17 cellular contexts compared by ENCODE assay signal in the genomic region with DNA sequence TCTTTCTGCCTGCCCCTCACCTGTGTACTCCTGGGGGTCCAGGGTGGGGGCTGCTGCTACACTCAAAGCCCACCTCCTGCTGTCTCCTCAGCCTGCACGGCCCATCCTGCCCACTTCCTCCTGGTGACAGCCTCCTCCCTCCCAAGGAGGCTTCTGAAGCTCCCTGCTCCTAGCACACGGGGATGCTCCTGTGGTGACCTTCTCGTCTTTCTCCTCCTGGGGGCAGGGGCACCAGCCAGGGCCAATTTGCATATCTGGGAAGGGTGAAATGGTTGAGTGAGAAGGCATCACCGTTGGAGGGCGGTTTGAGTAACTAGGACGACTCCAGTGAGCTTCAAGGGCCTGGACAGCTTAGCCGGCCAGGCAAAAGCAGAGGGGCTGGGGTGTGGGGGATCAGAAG. TPM values are rescaled to one million over a fixed set of nuclear protein-coding genes. Genes with fewer than 3 reads are reported as not detected.
DNase-seq lines count a peak whose midpoint lies in the region; ATAC-seq and TF ChIP-seq lines count a peak whose summit lies in the region.
"Had no signal": no experiment of that assay in that cellular context is flagged by ENCODE, and none has a peak within 500 bp of the region (broad histone marks: within the 10 kb centered on the region; RNA-seq: fewer than 3 reads in every experiment).

No MANE protein-coding gene starts in this region.

- no peak for TF ChIP-seq CTCF in GM23338 (conservative IDR thresholded peaks at IDR 0.05; ENCODE audit: low read depth in 2 of 2)
- TF ChIP-seq CTCF in esophagus muscularis mucosa (IDR thresholded peaks at IDR 0.05), result no peak
- no peak for TF ChIP-seq CTCF in neural progenitor cell (IDR thresholded peaks at IDR 0.05)

- H3K27me3 ChIP-seq in BLaER1, result no peaks in the 10 kb centered on the region
- no peaks in the 10 kb centered on the region for H3K27me3 ChIP-seq in GM23338 (ENCODE audit: insufficient read depth)
- H3K27me3 ChIP-seq in esophagus muscularis mucosa, result peaks cover 0 to 8% (median 0%) of the 10 kb centered on the region in 4 donors
- H3K27me3 ChIP-seq in neural progenitor cell, result no peaks in the 10 kb centered on the region

- H3K27ac Mint-ChIP-seq in GM23338 (0 out of 2 replicates have a peak overlapping the region, but pooled peaks have one; percentile 74), neural progenitor cell (peak overlapping the region; percentile 21)
- H3K27ac Mint-ChIP-seq: B cell; CD8-positive, alpha-beta T cell had no signal

- no peaks in the 10 kb centered on the region for H3F3A ChIP-seq in GM23338 (replicated peaks; ENCODE audit: low read depth)
- no peaks in the 10 kb centered on the region for H3F3A ChIP-seq in neural progenitor cell (ENCODE audit: low read depth)

- H2AFZ ChIP-seq in GM23338, result no peak overlapping the region
- H2AFZ ChIP-seq in neural progenitor cell (replicated peaks), result peak overlapping the region; percentile 17

- ATAC-seq in GM23338 (peak; percentile 58; the same call in 2 of the 3 replicates), HG03280 (IDR thresholded peaks at IDR 0.05; ENCODE audit: unreplicated experiment) (no peak), HG03095 (IDR thresholded peaks at IDR 0.05; ENCODE audit: unreplicated experiment) (no peak)
- ATAC-seq: CD8-positive, alpha-beta T cell; HepG2; Right ventricle myocardium inferior had no signal

- no peak overlapping the region for H3K27ac ChIP-seq in BLaER1
- H3K27ac ChIP-seq in GM23338 (ENCODE audit: low read depth), result no peak overlapping the region
- no peak overlapping the region for H3K27ac ChIP-seq in esophagus muscularis mucosa (replicated peaks in 1 of 4)
- no peak overlapping the region for H3K27ac ChIP-seq in neural progenitor cell

- H3K79me2 ChIP-seq in GM23338 (replicated peaks; ENCODE audit: insufficient read depth) (no peaks in the 10 kb centered on the region), neural progenitor cell (ENCODE audit: low read depth) (no peaks in the 10 kb centered on the region)

- WGBS in esophagus muscularis mucosa, result 79% methylated on average over 7 of the region's 7 CpGs

- H3K36me3 ChIP-seq in BLaER1 (no peaks in the 10 kb centered on the region), GM23338 (ENCODE audit: insufficient read depth) (no peaks in the 10 kb centered on the region), esophagus muscularis mucosa (no peaks in the 10 kb centered on the region), neural progenitor cell (no peaks in the 10 kb centered on the region)

- H3K27me3 Mint-ChIP-seq in GM23338 (ENCODE audit: insufficient read depth, low read depth, poor library complexity) (peaks cover 19% of the 10 kb centered on the region), neural progenitor cell (ENCODE audit: insufficient read depth, low read depth) (peaks cover 11% of the 10 kb centered on the region)

- H3K4me3 Mint-ChIP-seq in GM23338, result no peak overlapping the region
- no peak overlapping the region for H3K4me3 Mint-ChIP-seq in neural progenitor cell
- H3K4me3 Mint-ChIP-seq: B cell; CD8-positive, alpha-beta T cell had no signal

- no peaks in the 10 kb centered on the region for H3K9me2 ChIP-seq in GM23338 (ENCODE audit: insufficient read depth)

- no peak overlapping the region for H3K9ac ChIP-seq in BLaER1
- H3K9ac ChIP-seq in neural progenitor cell, result no peak overlapping the region

- H3K9me3 ChIP-seq in BLaER1 (no peaks in the 10 kb centered on the region), esophagus muscularis mucosa (no peaks in the 10 kb centered on the region), neural progenitor cell (ENCODE audit: low read depth) (no peaks in the 10 kb centered on the region)

- H3K9me3 Mint-ChIP-seq in GM23338 (no peaks in the 10 kb centered on the region; the same call in 2 of the 3 replicates), neural progenitor cell (no peaks in the 10 kb centered on the region)
- H3K9me3 Mint-ChIP-seq: CD8-positive, alpha-beta T cell had no signal

- H3K4me1 ChIP-seq in BLaER1 (peaks cover 34% of the 10 kb centered on the region), GM23338 (ENCODE audit: insufficient read depth) (no peaks in the 10 kb centered on the region), esophagus muscularis mucosa (peaks cover 0 to 17% (median 5%) of the 10 kb centered on the region in 4 donors), neural progenitor cell (no peaks in the 10 kb centered on the region)

- intact Hi-C loops in esophagus muscularis mucosa (cut with DNase I), result no loop called here

- H3K4me1 Mint-ChIP-seq in GM23338, result peaks cover 4% of the 10 kb centered on the region
- H3K4me1 Mint-ChIP-seq in neural progenitor cell, result peaks cover 16% of the 10 kb centered on the region
- H3K4me1 Mint-ChIP-seq: B cell had no signal

- H3K4me3 ChIP-seq in BLaER1, result no peak overlapping the region
- H3K4me3 ChIP-seq in GM23338, result no peak overlapping the region
- H3K4me3 ChIP-seq in esophagus muscularis mucosa, result no peak overlapping the region
- H3K4me3 ChIP-seq in neural progenitor cell, result no peak overlapping the region

- H3K4me2 ChIP-seq in BLaER1 (peak overlapping the region; percentile 34; the same call in 1 of the 2 replicates), GM23338 (no peak overlapping the region), neural progenitor cell (no peak overlapping the region)

- no peaks in the 10 kb centered on the region for H4K20me1 ChIP-seq in BLaER1
- H4K20me1 ChIP-seq in GM23338 (replicated peaks; ENCODE audit: insufficient read depth), result no peaks in the 10 kb centered on the region
- no peaks in the 10 kb centered on the region for H4K20me1 ChIP-seq in neural progenitor cell (ENCODE audit: low read depth)

- no peak for TF ChIP-seq POLR2A in esophagus muscularis mucosa (IDR thresholded peaks at IDR 0.05; ENCODE audit: low read depth)

- H3K36me3 Mint-ChIP-seq in GM23338 (ENCODE audit: low read depth) (no peaks in the 10 kb centered on the region), neural progenitor cell (no peaks in the 10 kb centered on the region)
- H3K36me3 Mint-ChIP-seq: CD8-positive, alpha-beta T cell had no signal

- no peak for TF ChIP-seq EP300 in esophagus muscularis mucosa (IDR thresholded peaks at IDR 0.05)

- DNase-seq in GM23338 (ENCODE audit: low spot score) (peak; percentile 8), esophagus muscularis mucosa (ENCODE audit: extremely low spot score) (peak; percentile 24), neural progenitor cell (ENCODE audit: low spot score) (no peak), HuH-7.5 (ENCODE audit: low spot score) (no peak)
- DNase-seq: ACHN, GOT3, Karpas-422, NCI-H1105 treated with DMSO at 0.1 percent for 48 hours, NCI-H1930, NCI-H774 had no signal

TF ChIP-seq in GM23338, 12 proteins besides CTCF, POLR2A, EP300 and RAD21 (continues in another document):
- TF ChIP-seq NANOG (IDR thresholded peaks at IDR 0.05; ENCODE audit: borderline replicate concordance), result no peak
- TF ChIP-seq, protein P1, sequence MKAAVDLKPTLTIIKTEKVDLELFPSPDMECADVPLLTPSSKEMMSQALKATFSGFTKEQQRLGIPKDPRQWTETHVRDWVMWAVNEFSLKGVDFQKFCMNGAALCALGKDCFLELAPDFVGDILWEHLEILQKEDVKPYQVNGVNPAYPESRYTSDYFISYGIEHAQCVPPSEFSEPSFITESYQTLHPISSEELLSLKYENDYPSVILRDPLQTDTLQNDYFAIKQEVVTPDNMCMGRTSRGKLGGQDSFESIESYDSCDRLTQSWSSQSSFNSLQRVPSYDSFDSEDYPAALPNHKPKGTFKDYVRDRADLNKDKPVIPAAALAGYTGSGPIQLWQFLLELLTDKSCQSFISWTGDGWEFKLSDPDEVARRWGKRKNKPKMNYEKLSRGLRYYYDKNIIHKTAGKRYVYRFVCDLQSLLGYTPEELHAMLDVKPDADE (IDR thresholded peaks at IDR 0.05), result no peak
- no peak for TF ChIP-seq ZNF331 (CRISPR knock-in tag; IDR thresholded peaks at IDR 0.05; ENCODE audit: low read depth)
- TF ChIP-seq ZNF114 (CRISPR knock-in tag; IDR thresholded peaks at IDR 0.05), result no peak
- no peak for TF ChIP-seq STAT1 (IDR thresholded peaks at IDR 0.05; ENCODE audit: unreplicated experiment)
- no peak for TF ChIP-seq POLR2AphosphoS5 (IDR thresholded peaks at IDR 0.05; ENCODE audit: low read depth)

RNA-seq across cellular contexts. Expression of gene COL5A1, which starts 51.9 kb away (rescaled TPM):
- total RNA-seq in GM23338 (2014; rRNA removed; shearing (Covaris generic)), result 12.3 and 13.1 TPM in 2 replicates
- 2.5 and 3.3 TPM in 2 replicates for polyA plus RNA-seq in GM23338 (2016; fragmentation: Nextera tagmentation; extraction: Ambion mirVana)
- total RNA-seq in esophagus muscularis mucosa (10 to 100 TPM; 36.0 to 89.5 (median 56.4) TPM), neural progenitor cell (ENCODE audit: low replicate concordance) (6.1 and 14.2 TPM in 2 replicates)
- total RNA-seq: B cell, HepG2 had no signal
- polyA plus RNA-seq: HepG2 had no signal

Comparison
In these comparisons a context has a peak if more than half of its experiments do, and no peak if none do; other contexts are left out.
1. DNase-seq: peak in GM23338 (single experiment) and esophagus muscularis mucosa (single experiment); none in neural progenitor cell (single experiment) and HuH-7.5 (single experiment).